Comparison of ENCODE assay signal across 14 cellular contexts in the genomic region with DNA sequence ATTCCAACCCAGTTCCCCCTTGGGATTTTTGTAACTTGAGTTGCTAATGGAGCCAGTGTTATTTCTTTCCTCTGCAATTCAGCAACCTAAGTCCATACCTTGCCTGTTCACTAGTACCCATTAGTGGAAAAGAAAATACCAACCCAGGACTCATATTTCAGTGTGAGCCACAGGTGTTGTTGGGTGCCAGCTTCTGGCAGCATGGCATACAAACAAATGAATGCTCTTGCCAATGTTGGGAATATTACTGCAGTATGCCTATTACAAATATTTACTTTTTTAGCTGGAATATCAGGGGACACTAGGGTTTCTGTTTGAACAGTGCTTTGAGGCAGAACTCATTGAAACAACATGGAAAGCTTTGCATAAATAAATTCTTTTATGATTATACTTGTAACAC.
"Had no signal": no experiment of that assay in that cellular context is flagged by ENCODE, and none has a peak within 500 bp of the region (broad histone marks: within the 10 kb centered on the region; RNA-seq: fewer than 3 reads in every experiment).

No MANE protein-coding gene starts in this region.

- DNase-seq: activated CD4-positive, CD25-positive, alpha-beta regulatory T cell; activated T-cell treated with anti-CD3 and anti-CD28 coated beads, Interleukin-2, amount 50 U/mL, for 1 hour; caudate nucleus; colonic mucosa; effector CD8-positive, alpha-beta T cell; foreskin melanocyte; head of caudate nucleus; left ventricle myocardium inferior; mesenchymal stem cell; stimulated activated CD4-positive, alpha-beta T cell treated with anti-CD3 and anti-CD28 coated beads, Interleukin-2, amount 100 ng/mL, for 48 hours; stimulated activated CD8-positive, alpha-beta memory T cell treated with anti-CD3 and anti-CD28 coated beads, Interleukin-4, amount 100 ng/mL, for 48 hours; stimulated activated naive CD8-positive, alpha-beta T cell treated with anti-CD3 and anti-CD28 coated beads, Interleukin-15, Interleukin-2, amounts not matched to agents 100 U/mL and 50 U/mL, for 24 hours; testis; upper lobe of right lung had no signal

- ATAC-seq: stimulated activated naive CD8-positive, alpha-beta T cell treated with anti-CD3 and anti-CD28 coated beads, Interleukin-15, Interleukin-2, amounts not matched to agents 100 U/mL and 50 U/mL, for 24 hours; upper lobe of right lung had no signal
